Comparison of ENCODE assay signal across 8 cellular contexts in genomic region chr9:120875954-120876841, GRCh38. TPM values are rescaled to one million over a fixed set of nuclear protein-coding genes. Genes with fewer than 3 reads are reported as not detected.
A peak's percentile ranks its signal among the peaks of the same experiment; 100 is the strongest.
DNase-seq lines count a peak whose midpoint lies in the region; ATAC-seq, FAIRE-seq and TF ChIP-seq lines count a peak whose summit lies in the region.

No MANE protein-coding gene starts in this region.

- H3K36me3 ChIP-seq in keratinocyte (ENCODE audit: control insufficient read depth in 2 of 2, extremely low read depth in 1 of 2, insufficient read depth in 2 of 2, low read length in 2 of 2) = peaks cover 1 to 16% of the 10 kb centered on the region in 2 experiments

- H3K27ac ChIP-seq in A549 = peak overlapping the region; percentile 99
- H3K27ac ChIP-seq in caudate nucleus (ENCODE audit: low read depth, low read length) = peak overlapping the region; percentile 91
- peak overlapping the region; percentile 80 for H3K27ac ChIP-seq in keratinocyte (ENCODE audit: control insufficient read depth, insufficient read depth, low read length)

- TF ChIP-seq CTCF in A549 (IDR thresholded peaks at IDR 0.05) = no peak
- no peak for TF ChIP-seq CTCF in WI38 (IDR thresholded peaks at IDR 0.05; ENCODE audit: low read depth, low read length)
- TF ChIP-seq CTCF in keratinocyte (optimal IDR thresholded peaks at IDR 0.05 in 1 of 3, IDR thresholded peaks at IDR 0.05 in 1 of 3, conservative IDR thresholded peaks at IDR 0.05 in 1 of 3; ENCODE audit: extremely low read depth in 1 of 3, insufficient read depth in 2 of 3, low read length in 3 of 3) = no peak

- DNase-seq in A549 (ENCODE audit: low read depth in 1 of 2, low spot score in 1 of 2) (peak; percentile 93), NCI-H2171 treated with DMSO at 0.1 percent for 48 hours (lab: John Stamatoyannopoulos, UW) (peak; percentile 76), caudate nucleus (lab: John Stamatoyannopoulos, UW) (peak in 60 of 61 donors; percentile 24 to 89 (median 68)), keratinocyte (ENCODE audit: low read depth, low spot score) (peak; percentile 28)
- DNase-seq in stimulated activated CD4-positive, alpha-beta T cell treated with anti-CD3 and anti-CD28 coated beads, Interleukin-12 subunit alpha, Interleukin-12 subunit beta, amount 100 ng/mL, for 4 hours = peak; percentile 76

- no peaks in the 10 kb centered on the region for H3K27me3 ChIP-seq in keratinocyte (ENCODE audit: control insufficient read depth, extremely low read depth, insufficient read depth, low read length)

- H3K79me2 ChIP-seq in keratinocyte (ENCODE audit: control insufficient read depth, insufficient read depth, low read length) = no peaks in the 10 kb centered on the region

- 0 out of 5 replicates have a peak, but pooled peaks of 1 of the 2 experiments have one; percentile 7 for TF ChIP-seq RAD21 in A549 (conservative IDR thresholded peaks at IDR 0.05 in 1 of 2, IDR thresholded peaks at IDR 0.05 in 1 of 2)

- peak in 1 of 2 experiments; percentile 16; a peak in 1 of 5 replicates for TF ChIP-seq EP300 in A549 (IDR thresholded peaks at IDR 0.05)

- H4K20me1 ChIP-seq in keratinocyte (ENCODE audit: control insufficient read depth, extremely low read depth, insufficient read depth, low read length) = no peaks in the 10 kb centered on the region

- peak overlapping the region; percentile 58 for H2AFZ ChIP-seq in keratinocyte (ENCODE audit: control insufficient read depth, low read length)

- H3K4me2 ChIP-seq in A549 = peak overlapping the region; percentile 93
- peak overlapping the region; percentile 50 for H3K4me2 ChIP-seq in keratinocyte (ENCODE audit: control insufficient read depth, extremely low read depth, insufficient read depth, low read depth, low read length)

- under 1% methylated on average over 30 of the region's 65 CpGs for WGBS in A549 (ENCODE audit: missing lambda C conversion rate)

- CTCF ChIA-PET in A549 (lab: Yijun Ruan, JAX) = interaction anchor here (1.5 to 1.7 kb wide), 2 partner anchors 11 to 21 kb away, joined by 3 read pairs; no protein-coding TSS in a partner anchor

- H3K9ac ChIP-seq in keratinocyte (ENCODE audit: control insufficient read depth, extremely low read depth, insufficient read depth, low read length) = peak overlapping the region; percentile 79

- ATAC-seq in A549 = peak; percentile 62 to 79
- ATAC-seq in GM18520 (IDR thresholded peaks at IDR 0.05; ENCODE audit: unreplicated experiment) = peak; percentile 58
- ATAC-seq in HG03060 (IDR thresholded peaks at IDR 0.05; ENCODE audit: low read depth, unreplicated experiment) = peak; percentile 36

- FAIRE-seq in A549 (lab: Jason Lieb, UNC) = no peak
- FAIRE-seq in keratinocyte (lab: Jason Lieb, UNC) = no peak

- dilution Hi-C loops in keratinocyte (cut with MboI; ENCODE audit: extremely low pct_ligation_motif_present, low sequenced_read_pairs) = no loop called here

- H3K4me1 ChIP-seq in A549 (peaks cover 47% of the 10 kb centered on the region), keratinocyte (ENCODE audit: control insufficient read depth, extremely low read depth, insufficient read depth, low read length) (peaks cover 34% of the 10 kb centered on the region)

- H3K4me3 ChIP-seq in A549 = peak overlapping the region; percentile 86
- H3K4me3 ChIP-seq in WI38 (ENCODE audit: low read depth, low read length) = peak overlapping the region; percentile 65
- H3K4me3 ChIP-seq in keratinocyte (ENCODE audit: control insufficient read depth in 2 of 3, extremely low read depth in 1 of 3, insufficient read depth in 2 of 3, low read depth in 1 of 3, low read length in 3 of 3) = peak overlapping the region; percentile 51 to 82 (median 72)

- H3K9me3 ChIP-seq in A549 = no peaks in the 10 kb centered on the region
- no peaks in the 10 kb centered on the region for H3K9me3 ChIP-seq in keratinocyte (ENCODE audit: control insufficient read depth, low read depth, low read length)

- H3K9me1 ChIP-seq in keratinocyte (ENCODE audit: control insufficient read depth, extremely low read depth, insufficient read depth, low read length) = no peaks in the 10 kb centered on the region

- POLR2A ChIA-PET in A549 (lab: Yijun Ruan, JAX) = interaction anchor here (1.2 kb wide), 1 partner anchor 83 kb away, joined by 3 read pairs; the partner anchor contains the start of gene FBXW2

- peak; percentile 17; the same call in 1 of the 2 replicates for TF ChIP-seq POLR2A in A549 (IDR thresholded peaks at IDR 0.05; ENCODE audit: low read length)

TF ChIP-seq in A549, 52 proteins besides CTCF, POLR2A, EP300 and RAD21 (continues in another document):
- TF ChIP-seq, protein P1, sequence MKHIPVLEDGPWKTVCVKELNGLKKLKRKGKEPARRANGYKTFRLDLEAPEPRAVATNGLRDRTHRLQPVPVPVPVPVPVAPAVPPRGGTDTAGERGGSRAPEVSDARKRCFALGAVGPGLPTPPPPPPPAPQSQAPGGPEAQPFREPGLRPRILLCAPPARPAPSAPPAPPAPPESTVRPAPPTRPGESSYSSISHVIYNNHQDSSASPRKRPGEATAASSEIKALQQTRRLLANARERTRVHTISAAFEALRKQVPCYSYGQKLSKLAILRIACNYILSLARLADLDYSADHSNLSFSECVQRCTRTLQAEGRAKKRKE (CRISPR knock-in tag; IDR thresholded peaks at IDR 0.05; ENCODE audit: low read depth) = peak; percentile 10; the same call in 1 of the 2 replicates
- TF ChIP-seq JUNB (IDR thresholded peaks at IDR 0.05) (peak; percentile 61), JUN (IDR thresholded peaks at IDR 0.05) (peak in 1 of 2 experiments; percentile 71; a peak in 3 of 5 replicates), POLR2AphosphoS2 (conservative IDR thresholded peaks at IDR 0.05; ENCODE audit: low read length) (no peak), MAZ (IDR thresholded peaks at IDR 0.05; ENCODE audit: borderline replicate concordance, low read depth, low read length) (peak; percentile 73; the same call in 1 of the 2 replicates), GATA3 (IDR thresholded peaks at IDR 0.05; ENCODE audit: borderline replicate concordance) (peak; percentile 59; the same call in 1 of the 2 replicates), KDM5A (IDR thresholded peaks at IDR 0.05) (no peak)
- TF ChIP-seq, protein P2, sequence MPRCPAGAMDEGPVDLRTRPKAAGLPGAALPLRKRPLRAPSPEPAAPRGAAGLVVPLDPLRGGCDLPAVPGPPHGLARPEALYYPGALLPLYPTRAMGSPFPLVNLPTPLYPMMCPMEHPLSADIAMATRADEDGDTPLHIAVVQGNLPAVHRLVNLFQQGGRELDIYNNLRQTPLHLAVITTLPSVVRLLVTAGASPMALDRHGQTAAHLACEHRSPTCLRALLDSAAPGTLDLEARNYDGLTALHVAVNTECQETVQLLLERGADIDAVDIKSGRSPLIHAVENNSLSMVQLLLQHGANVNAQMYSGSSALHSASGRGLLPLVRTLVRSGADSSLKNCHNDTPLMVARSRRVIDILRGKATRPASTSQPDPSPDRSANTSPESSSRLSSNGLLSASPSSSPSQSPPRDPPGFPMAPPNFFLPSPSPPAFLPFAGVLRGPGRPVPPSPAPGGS (IDR thresholded peaks at IDR 0.05) = peak; percentile 74; the same call in 1 of the 3 replicates

RNA-seq across cellular contexts. Expression of gene PHF19, which starts 0.8 kb away (rescaled TPM):
- polyA plus RNA-seq in A549 (2011; rRNA removed) (50.7 and 64.9 TPM in 2 replicates), A549 (2017; fragmentation: RNase III; extraction: RNeasy Plus Mini Kit Qiagen cat#74134 plus additional on column Dnase treatment) (102 to 105 TPM (median 104 TPM) in 3 replicates), keratinocyte (7.3 to 31.4 TPM (median 11.7 TPM) in 3 replicates)
- 185 and 190 TPM in 2 replicates for polyA plus RNA-seq in A549 (2012; cell fraction: cytosol; rRNA removed)
- 139 and 140 TPM in 2 replicates for polyA plus RNA-seq in A549 (2012; cell fraction: nucleus; rRNA removed)
- polyA minus RNA-seq in A549 (2011; rRNA and poly(A)+ RNA removed) = 103 and 110 TPM in 2 replicates
- polyA plus RNA-seq in keratinocyte (2011; ENCODE audit: low read depth) = 5.5 TPM
- polyA plus RNA-seq in keratinocyte (2011; cell fraction: cytosol; rRNA removed) = 10.0 and 13.5 TPM in 2 replicates
- polyA plus RNA-seq in keratinocyte (2011; cell fraction: nucleus; rRNA removed) = 8.5 and 9.0 TPM in 2 replicates
- 4.6 and 24.5 TPM in 2 replicates for polyA plus RNA-seq in keratinocyte (2012; ENCODE audit: low replicate concordance)
- 7.7 to 63.6 TPM (median 20.9 TPM) in 3 replicates for polyA minus RNA-seq in keratinocyte
- polyA minus RNA-seq in keratinocyte (2011; cell fraction: cytosol; rRNA and poly(A)+ RNA removed) = 18.2 TPM
- 4.7 and 5.7 TPM in 2 replicates for polyA minus RNA-seq in keratinocyte (2011; cell fraction: nucleus; rRNA and poly(A)+ RNA removed)

RNA-seq across cellular contexts. Expression of gene PSMD5, which starts 33.5 kb away (rescaled TPM):
- polyA plus RNA-seq in A549 (2011; rRNA removed) (52.3 and 63.7 TPM in 2 replicates), A549 (2017; fragmentation: RNase III; extraction: RNeasy Plus Mini Kit Qiagen cat#74134 plus additional on column Dnase treatment) (34.6 to 42.4 TPM (median 40.0 TPM) in 3 replicates), keratinocyte (39.4 to 55.2 TPM (median 41.6 TPM) in 3 replicates)
- polyA plus RNA-seq in A549 (2012; cell fraction: cytosol; rRNA removed) = 19.4 and 22.8 TPM in 2 replicates
- 8.8 and 12.9 TPM in 2 replicates for polyA plus RNA-seq in A549 (2012; cell fraction: nucleus; rRNA removed)
- 17.1 and 17.5 TPM in 2 replicates for polyA minus RNA-seq in A549 (2011; rRNA and poly(A)+ RNA removed)
- polyA plus RNA-seq in keratinocyte (2011; ENCODE audit: low read depth) = 39.4 TPM
- 30.9 and 59.7 TPM in 2 replicates for polyA plus RNA-seq in keratinocyte (2011; cell fraction: cytosol; rRNA removed)
- 35.6 and 44.6 TPM in 2 replicates for polyA plus RNA-seq in keratinocyte (2011; cell fraction: nucleus; rRNA removed)
- 20.5 and 31.8 TPM in 2 replicates for polyA plus RNA-seq in keratinocyte (2012; ENCODE audit: low replicate concordance)
- 14.5 to 47.0 TPM (median 32.2 TPM) in 3 replicates for polyA minus RNA-seq in keratinocyte
- 74.6 TPM for polyA minus RNA-seq in keratinocyte (2011; cell fraction: cytosol; rRNA and poly(A)+ RNA removed)
- polyA minus RNA-seq in keratinocyte (2011; cell fraction: nucleus; rRNA and poly(A)+ RNA removed) = 21.2 and 34.3 TPM in 2 replicates

RNA-seq across cellular contexts. Expression of gene TRAF1, which starts 50.4 kb away (rescaled TPM):
- polyA plus RNA-seq in A549 (2011; rRNA removed) (3.4 and 4.1 TPM in 2 replicates), A549 (2017; fragmentation: RNase III; extraction: RNeasy Plus Mini Kit Qiagen cat#74134 plus additional on column Dnase treatment) (2.0 to 4.6 TPM (median 2.1 TPM) in 3 replicates), keratinocyte (0.71 to 2.5 TPM (median 1.2 TPM) in 3 replicates)
- polyA plus RNA-seq in A549 (2012; cell fraction: cytosol; rRNA removed) = 2.1 and 2.6 TPM in 2 replicates
- polyA plus RNA-seq in A549 (2012; cell fraction: nucleus; rRNA removed) = 8.0 and 8.1 TPM in 2 replicates
- 3.8 and 5.4 TPM in 2 replicates for polyA minus RNA-seq in A549 (2011; rRNA and poly(A)+ RNA removed)
- polyA plus RNA-seq in keratinocyte (2011; ENCODE audit: low read depth) = 1.1 TPM
- polyA plus RNA-seq in keratinocyte (2011; cell fraction: cytosol; rRNA removed) = 0.26 and 0.43 TPM in 2 replicates
- polyA plus RNA-seq in keratinocyte (2011; cell fraction: nucleus; rRNA removed) = 9.9 and 11.7 TPM in 2 replicates
- 0.54 and 1.9 TPM in 2 replicates for polyA plus RNA-seq in keratinocyte (2012; ENCODE audit: low replicate concordance)
- polyA minus RNA-seq in keratinocyte = 0.43 to 1.2 TPM (median 1.1 TPM) in 3 replicates
- 0.58 TPM for polyA minus RNA-seq in keratinocyte (2011; cell fraction: cytosol; rRNA and poly(A)+ RNA removed)
- polyA minus RNA-seq in keratinocyte (2011; cell fraction: nucleus; rRNA and poly(A)+ RNA removed) = 1.3 and 2.0 TPM in 2 replicates

Comparison
In these comparisons a context has a peak if more than half of its experiments do, and no peak if none do; other contexts are left out.
1. Peak in every context shown above with its lines: DNase-seq, ATAC-seq, H3K4me3 ChIP-seq and H3K27ac ChIP-seq.
2. DNase-seq: peak in every context shown above with its lines; median percentile 93 in A549; 76 in NCI-H2171 treated with DMSO at 0.1 percent for 48 hours; 76 in stimulated activated CD4-positive, alpha-beta T cell treated with anti-CD3 and anti-CD28 coated beads, Interleukin-12 subunit alpha, Interleukin-12 subunit beta, amount 100 ng/mL, for 4 hours; 68 in caudate nucleus; 28 in keratinocyte.